Comparison of ENCODE assay signal across 19 cellular contexts in the genomic region with DNA sequence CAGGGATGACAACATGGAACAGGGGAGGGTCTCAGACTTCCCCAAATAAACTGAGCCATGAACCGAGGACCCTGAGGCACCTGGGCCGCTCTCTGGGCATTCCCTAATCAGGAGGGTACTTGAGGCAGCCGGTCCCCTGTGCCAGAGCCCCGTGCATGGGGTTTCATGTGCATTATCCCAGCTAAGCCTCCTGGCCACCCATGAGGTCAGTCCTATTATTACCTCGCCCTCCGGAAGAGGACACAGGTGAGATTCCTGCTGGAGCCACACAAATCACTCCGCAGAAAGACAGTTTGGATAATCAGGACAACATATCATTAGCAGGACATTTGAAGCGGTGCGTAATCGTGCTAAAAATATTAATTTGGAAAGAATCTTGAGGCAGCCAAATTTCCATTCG.
DNase-seq lines count a peak whose midpoint lies in the region; ATAC-seq, FAIRE-seq and TF ChIP-seq lines count a peak whose summit lies in the region.
"Had no signal": no experiment of that assay in that cellular context is flagged by ENCODE, and none has a peak within 500 bp of the region (broad histone marks: within the 10 kb centered on the region; RNA-seq: fewer than 3 reads in every experiment).

No MANE protein-coding gene starts in this region.

- H3K27ac ChIP-seq in HepG2 (ENCODE audit: extremely low read length, insufficient read depth, low read length), result no peak overlapping the region
- H3K27ac ChIP-seq in right lobe of liver, result no peak overlapping the region
- peak overlapping the region; percentile 94 for H3K27ac ChIP-seq in Karpas-422 (ENCODE audit: low read length)
- H3K27ac ChIP-seq in PC-9, result peak overlapping the region; percentile 71; the same call in 1 of the 2 replicates
- H3K27ac ChIP-seq: SJCRH30 had no signal

- POLR2A ChIA-PET in HepG2 (lab: Yijun Ruan, JAX) (no interaction called here), PC-9 (lab: Charles Lee; ENCODE audit: unreplicated experiment) (no interaction called here)

- H3K9ac ChIP-seq in HepG2 (ENCODE audit: insufficient read depth, low read depth, low read length) (no peak overlapping the region), Karpas-422 (ENCODE audit: low read length) (peak overlapping the region; percentile 50)

- CTCF ChIA-PET in HepG2 (lab: Yijun Ruan, JAX; ENCODE audit: low intra/inter-chr PET ratio, low total read pairs), result no interaction called here
- CTCF ChIA-PET in PC-9 (lab: Charles Lee), result no interaction called here

- H3K4me3 ChIP-seq in HepG2 (replicated peaks in 1 of 3; ENCODE audit: insufficient read depth in 1 of 3, low read depth in 2 of 3, low read length in 3 of 3) (no peak overlapping the region), right lobe of liver (no peak overlapping the region), Karpas-422 (ENCODE audit: low read length) (no peak overlapping the region), PC-9 (no peak overlapping the region)
- H3K4me3 ChIP-seq: SJCRH30 had no signal

- H3K4me1 ChIP-seq in HepG2 (ENCODE audit: insufficient read depth, low read length), result peaks cover 66% of the 10 kb centered on the region
- no peaks in the 10 kb centered on the region for H3K4me1 ChIP-seq in right lobe of liver
- H3K4me1 ChIP-seq in Karpas-422 (ENCODE audit: low read length), result peaks cover 74% of the 10 kb centered on the region
- peaks cover 24% of the 10 kb centered on the region for H3K4me1 ChIP-seq in PC-9 (replicated peaks; ENCODE audit: insufficient read depth)
- H3K4me1 ChIP-seq: SJCRH30 had no signal

- no peaks in the 10 kb centered on the region for H3K36me3 Mint-ChIP-seq in stimulated activated naive B cell treated with anti-CD40 and anti-IgM and Interleukin-4, amounts not matched to agents 10 μg/mL and 1 μg/mL and 100 μg/mL, for 72 hours
- no peaks in the 10 kb centered on the region for H3K36me3 Mint-ChIP-seq in activated T-helper 17 cell treated with anti-CD3 and anti-CD28 coated beads, Interleukin-2, amount 50 U/mL, for 72 hours (ENCODE audit: low read depth)
- H3K36me3 Mint-ChIP-seq: CD8-positive, alpha-beta memory T cell had no signal

- TF ChIP-seq CTCF in HepG2 (CRISPR knock-in tag; IDR thresholded peaks at IDR 0.05), result no peak
- no peak for TF ChIP-seq CTCF in right lobe of liver (IDR thresholded peaks at IDR 0.05)
- no peak for TF ChIP-seq CTCF in PC-9 (conservative IDR thresholded peaks at IDR 0.05)

- in situ Hi-C loops in HepG2 (cut with HindIII; ENCODE audit: extremely low pct_ligation_motif_present, low pct_unique_long_range_greater_than_20kb), result no loop called here

- ATAC-seq in HepG2 (no peak), right lobe of liver (no peak), GM18873 (IDR thresholded peaks at IDR 0.05; ENCODE audit: low FRiP score, unreplicated experiment) (no peak), GM21526 (IDR thresholded peaks at IDR 0.05; ENCODE audit: low FRiP score, unreplicated experiment) (no peak)
- no peak for ATAC-seq in stimulated activated naive B cell treated with anti-CD40 and anti-IgM and Interleukin-4, amounts not matched to agents 10 μg/mL and 1 μg/mL and 100 μg/mL, for 72 hours (replicated peaks)
- no peak for ATAC-seq in activated T-helper 17 cell treated with anti-CD3 and anti-CD28 coated beads, Interleukin-2, amount 50 U/mL, for 72 hours (replicated peaks)
- ATAC-seq: HCT116, PC-3, T-helper 17 cell had no signal

- intact Hi-C loops in HepG2 (cut with micrococcal nuclease; ENCODE audit: unreplicated experiment) (no loop called here), right lobe of liver (cut with DNase I) (no loop called here), PC-9 (cut with micrococcal nuclease; ENCODE audit: unreplicated experiment) (no loop called here)

- H3K79me2 ChIP-seq in HepG2 (ENCODE audit: insufficient read depth, low read length) (no peaks in the 10 kb centered on the region), Karpas-422 (ENCODE audit: low read length) (no peaks in the 10 kb centered on the region), PC-9 (ENCODE audit: low read depth) (no peaks in the 10 kb centered on the region; the same call in 1 of the 2 replicates)

- TF ChIP-seq RAD21 in HepG2 (CRISPR knock-in tag; IDR thresholded peaks at IDR 0.05), result no peak

- BruUV-seq in HepG2 (replicated peaks; lab: Mats Ljungman, UMichigan) (no TSS peak), PC-9 (replicated peaks; lab: Mats Ljungman, UMichigan) (no TSS peak)

- H3K4me1 Mint-ChIP-seq in stimulated activated naive B cell treated with anti-CD40 and anti-IgM and Interleukin-4, amounts not matched to agents 10 μg/mL and 1 μg/mL and 100 μg/mL, for 72 hours, result peaks cover 10 to 17% of the 10 kb centered on the region in 2 donors
- H3K4me1 Mint-ChIP-seq in activated T-helper 17 cell treated with anti-CD3 and anti-CD28 coated beads, Interleukin-2, amount 50 U/mL, for 72 hours, result peaks cover 8% of the 10 kb centered on the region

- H3K27ac Mint-ChIP-seq in stimulated activated naive B cell treated with anti-CD40 and anti-IgM and Interleukin-4, amounts not matched to agents 10 μg/mL and 1 μg/mL and 100 μg/mL, for 72 hours, result peak overlapping the region; percentile 59
- H3K27ac Mint-ChIP-seq in activated T-helper 17 cell treated with anti-CD3 and anti-CD28 coated beads, Interleukin-2, amount 50 U/mL, for 72 hours, result no peak overlapping the region
- H3K27ac Mint-ChIP-seq: T-helper 17 cell had no signal

- H3K36me3 ChIP-seq in HepG2 (replicated peaks in 1 of 2; ENCODE audit: control insufficient read depth in 1 of 2, insufficient read depth in 2 of 2, low read length in 2 of 2), result no peaks in the 10 kb centered on the region
- no peaks in the 10 kb centered on the region for H3K36me3 ChIP-seq in right lobe of liver
- no peaks in the 10 kb centered on the region for H3K36me3 ChIP-seq in Karpas-422 (ENCODE audit: insufficient read depth, low read length)
- no peaks in the 10 kb centered on the region for H3K36me3 ChIP-seq in PC-9 (ENCODE audit: low read depth)
- H3K36me3 ChIP-seq: SJCRH30 had no signal

- peaks cover 20% of the 10 kb centered on the region for H3F3A ChIP-seq in PC-9 (ENCODE audit: insufficient read depth, low read depth)

- H3K27me3 ChIP-seq in HepG2 (ENCODE audit: control insufficient read depth in 1 of 2, insufficient read depth in 2 of 2, low read length in 2 of 2) (0 out of 5 replicates have a peak, but pooled peaks cover 0 to 5% of the 10 kb centered on the region in 2 experiments), right lobe of liver (no peaks in the 10 kb centered on the region), Karpas-422 (ENCODE audit: low read length) (no peaks in the 10 kb centered on the region), PC-9 (ENCODE audit: insufficient read depth, low read depth) (no peaks in the 10 kb centered on the region)
- H3K27me3 ChIP-seq: SJCRH30 had no signal

- no peak for FAIRE-seq in HepG2 (lab: Jason Lieb, UNC)

- TF ChIP-seq POLR2A in HepG2 (IDR thresholded peaks at IDR 0.05; ENCODE audit: insufficient read depth in 1 of 2, low read depth in 2 of 2, low read length in 2 of 2) (no peak), right lobe of liver (IDR thresholded peaks at IDR 0.05) (no peak)

- no peaks in the 10 kb centered on the region for H3K9me3 ChIP-seq in HepG2 (ENCODE audit: low read length)
- H3K9me3 ChIP-seq in right lobe of liver, result no peaks in the 10 kb centered on the region
- H3K9me3 ChIP-seq in Karpas-422 (ENCODE audit: low read length), result no peaks in the 10 kb centered on the region
- H3K9me3 ChIP-seq in PC-9 (ENCODE audit: insufficient read depth, low read depth), result no peaks in the 10 kb centered on the region
- H3K9me3 ChIP-seq: SJCRH30 had no signal

- H3K9me2 ChIP-seq in Karpas-422 (replicated peaks; ENCODE audit: insufficient read depth, low read length) (no peaks in the 10 kb centered on the region), PC-9 (ENCODE audit: insufficient read depth) (no peaks in the 10 kb centered on the region)

- H2AFZ ChIP-seq in HepG2 (ENCODE audit: low read length) (no peak overlapping the region), Karpas-422 (ENCODE audit: low read length) (no peak overlapping the region), PC-9 (no peak overlapping the region)

- 64% methylated on average over 11 of the region's 11 CpGs for WGBS in HepG2 (ENCODE audit: low lambda C conversion rate)
- WGBS in right lobe of liver (ENCODE audit: insufficient coverage, low coverage, low lambda C conversion rate, missing lambda C conversion rate), result 94% methylated on average over 5 of the region's 11 CpGs

- H4K20me1 ChIP-seq in HepG2 (ENCODE audit: insufficient read depth, low read length) (no peaks in the 10 kb centered on the region), Karpas-422 (ENCODE audit: insufficient read depth, low read depth, low read length) (no peaks in the 10 kb centered on the region), PC-9 (ENCODE audit: insufficient read depth) (no peaks in the 10 kb centered on the region)

- H3K4me2 ChIP-seq in HepG2 (ENCODE audit: low read depth, low read length), result no peak overlapping the region
- H3K4me2 ChIP-seq in Karpas-422 (ENCODE audit: low read depth, low read length, poor library complexity, severe bottlenecking), result peak overlapping the region; percentile 67
- H3K4me2 ChIP-seq in PC-9, result no peak overlapping the region

- TF ChIP-seq EP300 in HepG2 (IDR thresholded peaks at IDR 0.05; ENCODE audit: low read depth in 2 of 2, low read length in 2 of 2) (no peak), HepG2 (CRISPR knock-in tag; IDR thresholded peaks at IDR 0.05; ENCODE audit: borderline replicate concordance) (no peak)

- H3K27me3 Mint-ChIP-seq in stimulated activated naive B cell treated with anti-CD40 and anti-IgM and Interleukin-4, amounts not matched to agents 10 μg/mL and 1 μg/mL and 100 μg/mL, for 72 hours, result peaks cover 16 to 29% of the 10 kb centered on the region in 2 donors
- H3K27me3 Mint-ChIP-seq in activated T-helper 17 cell treated with anti-CD3 and anti-CD28 coated beads, Interleukin-2, amount 50 U/mL, for 72 hours, result peaks cover 5% of the 10 kb centered on the region

- no peaks in the 10 kb centered on the region for H3K9me3 Mint-ChIP-seq in stimulated activated naive B cell treated with anti-CD40 and anti-IgM and Interleukin-4, amounts not matched to agents 10 μg/mL and 1 μg/mL and 100 μg/mL, for 72 hours
- H3K9me3 Mint-ChIP-seq in activated T-helper 17 cell treated with anti-CD3 and anti-CD28 coated beads, Interleukin-2, amount 50 U/mL, for 72 hours, result no peaks in the 10 kb centered on the region

- no peak for DNase-seq in HepG2 (ENCODE audit: low spot score)
- no peak for DNase-seq in right lobe of liver
- DNase-seq in Karpas-422, result no peak
- no peak for DNase-seq in PC-9
- no peak for DNase-seq in stimulated activated naive B cell treated with anti-CD40 and anti-IgM and Interleukin-4, amounts not matched to agents 10 μg/mL and 1 μg/mL and 100 μg/mL, for 72 hours
- DNase-seq: C1 segment of cervical spinal cord; CD8-positive, alpha-beta memory T cell; DMS53; GOT3; MV-4-11; NCI-H2029; NCI-H526; PC-3; SJCRH30; T-helper 17 cell had no signal

- H3K4me3 Mint-ChIP-seq in stimulated activated naive B cell treated with anti-CD40 and anti-IgM and Interleukin-4, amounts not matched to agents 10 μg/mL and 1 μg/mL and 100 μg/mL, for 72 hours, result no peak overlapping the region
- no peak overlapping the region for H3K4me3 Mint-ChIP-seq in activated T-helper 17 cell treated with anti-CD3 and anti-CD28 coated beads, Interleukin-2, amount 50 U/mL, for 72 hours
- H3K4me3 Mint-ChIP-seq: CD8-positive, alpha-beta memory T cell; T-helper 17 cell had no signal

Comparison
In these comparisons a context has a peak if more than half of its experiments do, and no peak if none do; other contexts are left out.
1. H3K27ac ChIP-seq: peak in Karpas-422 (single experiment) and PC-9 (single experiment); none in HepG2 (single experiment) and right lobe of liver (0 of 3).